17 cellular contexts compared by ENCODE assay signal in the genomic region with DNA sequence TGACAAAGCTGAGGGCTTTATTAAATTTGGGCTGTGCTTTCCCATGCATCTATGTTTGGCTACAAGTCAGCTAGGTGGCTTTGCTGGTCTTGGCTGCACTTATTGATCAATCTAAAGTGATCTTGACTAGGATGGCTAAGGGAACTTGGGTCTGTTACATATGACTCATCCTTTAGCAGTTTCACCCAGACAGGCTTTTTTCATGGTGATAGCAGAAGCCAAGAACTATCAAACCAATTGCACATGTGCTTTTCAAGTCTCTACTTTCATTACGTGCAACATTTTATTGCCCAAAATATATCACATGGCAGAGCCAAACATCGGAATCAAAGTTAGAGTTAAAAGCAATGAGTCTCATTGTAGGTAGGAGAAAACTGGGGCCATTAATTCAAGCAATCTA.
"Had no signal": no experiment of that assay in that cellular context is flagged by ENCODE, and none has a peak within 500 bp of the region (broad histone marks: within the 10 kb centered on the region; RNA-seq: fewer than 3 reads in every experiment).

No MANE protein-coding gene starts in this region.

- DNase-seq: activated CD4-positive, alpha-beta T cell treated with anti-CD3 and anti-CD28 coated beads, Interleukin-2, amount 50 U/mL, for 48 hours; activated CD4-positive, CD25-positive, alpha-beta regulatory T cell treated with anti-CD3 and anti-CD28 coated beads, Interleukin-2, amount 50 U/mL, for 72 hours; activated gamma-delta T cell treated with Interleukin-2 at 50 U/mL for 16 hours; activated T-cell treated with anti-CD3 and anti-CD28 coated beads, Interleukin-2, amount 50 U/mL, for 72 hours; glutamatergic neuron; immature natural killer cell; lower lobe of right lung; midbrain; naive B cell; right lobe of liver; stimulated activated CD4-positive, alpha-beta T cell treated with anti-CD3 and anti-CD28 coated beads, Interleukin-12 subunit alpha, Interleukin-12 subunit beta, amount 100 ng/mL, for 4 hours; stimulated activated naive CD4-positive, alpha-beta T cell; upper lobe of right lung had no signal

- H3K9me3 ChIP-seq: ascending aorta, lower lobe of right lung, neutrophil, prostate gland, right lobe of liver, upper lobe of right lung had no signal

- H3K4me3 ChIP-seq: ascending aorta, cardiac muscle cell, lower lobe of right lung, prostate gland, right lobe of liver, upper lobe of right lung had no signal

- H3K27ac ChIP-seq: ascending aorta, cardiac muscle cell, lower lobe of right lung, neutrophil, prostate gland, right lobe of liver, upper lobe of right lung had no signal

- H3K4me1 ChIP-seq: ascending aorta, lower lobe of right lung, prostate gland, right lobe of liver, upper lobe of right lung had no signal

- H3K27me3 ChIP-seq: ascending aorta, cardiac muscle cell, neutrophil, right lobe of liver, upper lobe of right lung had no signal

- H3K36me3 ChIP-seq: ascending aorta, cardiac muscle cell, lower lobe of right lung, neutrophil, prostate gland, right lobe of liver, upper lobe of right lung had no signal
